8 cellular contexts compared by ENCODE assay signal in genomic region chr18:34492652-34493051, GRCh38.
DNase-seq lines count a peak whose midpoint lies in the region; ATAC-seq and TF ChIP-seq lines count a peak whose summit lies in the region.

No MANE protein-coding gene starts in this region.

- no peaks in the 10 kb centered on the region for H3K36me3 Mint-ChIP-seq in endothelial cell (ENCODE audit: low read depth, unreplicated experiment)

- H3K4me3 Mint-ChIP-seq in endothelial cell (ENCODE audit: unreplicated experiment), result peak overlapping the region; percentile 94

- peak overlapping the region; percentile 85 for H3K27ac Mint-ChIP-seq in endothelial cell (ENCODE audit: unreplicated experiment)

- no peaks in the 10 kb centered on the region for H3K9me3 Mint-ChIP-seq in endothelial cell (ENCODE audit: unreplicated experiment)

- no peak for TF ChIP-seq CTCF in GM12865 (IDR thresholded peaks at IDR 0.05; ENCODE audit: insufficient read depth, low read depth, low read length, missing control alignments)
- no peak for TF ChIP-seq CTCF in endothelial cell (IDR thresholded peaks at IDR 0.05; ENCODE audit: unreplicated experiment)

- no peak for ATAC-seq in HG02610 (IDR thresholded peaks at IDR 0.05; ENCODE audit: unreplicated experiment)

- H3K9ac ChIP-seq in rectal smooth muscle tissue (ENCODE audit: low read length), result no peak overlapping the region

- peak overlapping the region; percentile 74 for H3K27ac ChIP-seq in rectal smooth muscle tissue (ENCODE audit: low read depth, low read length)

- DNase-seq in GM12865 (ENCODE audit: low read depth) (no peak), NCI-H2196 treated with DMSO at 0.1 percent for 48 hours (lab: John Stamatoyannopoulos, UW; ENCODE audit: unreplicated experiment) (peak; percentile 68), endothelial cell (ENCODE audit: low spot score) (no peak), MV-4-11 (lab: John Stamatoyannopoulos, UW) (no peak)
- no peak for DNase-seq in stimulated activated naive CD4-positive, alpha-beta T cell (lab: John Stamatoyannopoulos, UW)
- DNase-seq in stimulated activated CD4-positive, alpha-beta T cell treated with anti-CD3 and anti-CD28 coated beads, Interleukin-2, amount 100 ng/mL, for 48 hours, result no peak

- H3K27me3 Mint-ChIP-seq in endothelial cell (ENCODE audit: unreplicated experiment), result peaks cover 3% of the 10 kb centered on the region

- H3K4me1 ChIP-seq in rectal smooth muscle tissue (ENCODE audit: control insufficient read depth, insufficient read depth, low read length), result peaks cover 2% of the 10 kb centered on the region

- no peaks in the 10 kb centered on the region for H3K27me3 ChIP-seq in rectal smooth muscle tissue (ENCODE audit: control insufficient read depth, insufficient read depth, low read length)

- peak overlapping the region; percentile 68 for H3K4me3 ChIP-seq in GM12865 (ENCODE audit: low read depth, low read length)
- peak overlapping the region; percentile 74 for H3K4me3 ChIP-seq in rectal smooth muscle tissue (ENCODE audit: low read length)

- peaks cover 12% of the 10 kb centered on the region for H3K4me1 Mint-ChIP-seq in endothelial cell (ENCODE audit: unreplicated experiment)

- H3K36me3 ChIP-seq in rectal smooth muscle tissue (ENCODE audit: control insufficient read depth, insufficient read depth, low read length), result no peaks in the 10 kb centered on the region
